26 cellular contexts compared by ENCODE assay signal in the genomic region with DNA sequence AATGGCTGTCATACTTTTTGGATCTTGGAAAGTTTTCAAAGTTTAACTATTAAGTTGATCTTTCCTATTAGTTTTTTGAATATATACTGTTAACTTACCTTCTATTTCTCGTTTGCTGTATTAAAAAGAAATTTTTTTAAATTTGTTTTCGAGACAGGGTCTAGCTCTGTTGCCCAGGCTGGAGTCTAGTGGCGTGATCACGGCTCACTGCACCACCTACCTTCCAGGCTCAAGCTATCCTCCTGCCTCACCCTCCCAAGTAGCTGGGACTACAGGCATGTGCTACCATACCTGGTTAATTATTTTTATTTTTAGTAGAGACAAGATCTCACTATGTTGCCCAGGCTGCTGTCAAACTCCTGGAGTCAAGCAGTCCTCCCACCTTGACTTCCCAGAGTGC.
"Had no signal": no experiment of that assay in that cellular context is flagged by ENCODE, and none has a peak within 500 bp of the region (broad histone marks: within the 10 kb centered on the region; RNA-seq: fewer than 3 reads in every experiment).

No MANE protein-coding gene starts in this region.

- FAIRE-seq: pancreas, small intestine had no signal

- H3K4me1 ChIP-seq: prostate gland, testis, upper lobe of right lung had no signal

- DNase-seq: naive thymus-derived CD8-positive, alpha-beta T cell; nephron progenitor cell; nucleus accumbens; pancreas; retina; right lobe of liver; sigmoid colon; small intestine; stimulated activated CD4-positive, alpha-beta T cell treated with anti-CD3 and anti-CD28 coated beads, Interleukin-15, amount 100 ng/mL, for 24 hours; stimulated activated CD4-positive, alpha-beta T cell treated with anti-CD3 and anti-CD28 coated beads, Interleukin-2, amount 100 ng/mL, for 24 hours; stimulated activated CD4-positive, alpha-beta T cell treated with anti-CD3 and anti-CD28 coated beads, Interleukin-2, amount 100 ng/mL, for 48 hours; stimulated activated CD4-positive, alpha-beta T cell treated with anti-CD3 and anti-CD28 coated beads, Interleukin-4, amount 100 ng/mL, for 24 hours; stimulated activated naive B cell treated with anti-CD40 and anti-IgM and Interleukin-4, amounts not matched to agents 10 μg/mL and 1 μg/mL and 100 μg/mL, for 72 hours; stimulated activated naive CD4-positive, alpha-beta T cell treated with Interleukin-2 at 50 U/mL for 16 hours; stomach; testis; tibial artery; transverse colon; upper lobe of right lung had no signal

- H3K27me3 ChIP-seq: neutrophil, pancreas, right atrium auricular region, right lobe of liver, suprapubic skin, testis, tibial artery, transverse colon, upper lobe of right lung, vagina had no signal

- H3K4me3 ChIP-seq: pancreas, prostate gland, right atrium auricular region, right lobe of liver, sigmoid colon, stomach, suprapubic skin, testis, tibial artery, transverse colon, upper lobe of right lung, vagina had no signal

- ATAC-seq: naive thymus-derived CD8-positive, alpha-beta T cell; natural killer cell treated with Interleukin-12 subunit alpha and Interleukin-12 subunit beta and Interleukin-15 and Interleukin-18, amount 100 ng/mL, for 72 hours; pancreas; right lobe of liver; stimulated activated effector memory CD8-positive, alpha-beta T cell treated with anti-CD3 and anti-CD28 coated beads, Interleukin-12 subunit alpha, Interleukin-12 subunit beta, amount 100 ng/mL, for 72 hours; stimulated activated naive B cell treated with anti-CD40 and anti-IgM and Interleukin-4, amounts not matched to agents 10 μg/mL and 1 μg/mL and 100 μg/mL, for 72 hours; upper lobe of right lung had no signal

- H3K9me3 ChIP-seq: neutrophil, pancreas, prostate gland, right atrium auricular region, right lobe of liver, sigmoid colon, stomach, suprapubic skin, testis, tibial artery, transverse colon, upper lobe of right lung, vagina had no signal

- H3K36me3 ChIP-seq: neutrophil, pancreas, prostate gland, right atrium auricular region, right lobe of liver, sigmoid colon, stomach, suprapubic skin, tibial artery, transverse colon, upper lobe of right lung, vagina had no signal

- H3K27ac ChIP-seq: neutrophil, pancreas, prostate gland, right atrium auricular region, right lobe of liver, sigmoid colon, stomach, suprapubic skin, testis, tibial artery, transverse colon, upper lobe of right lung, vagina had no signal
